23 cellular contexts compared by ENCODE assay signal in genomic region chr2:74174909-74175308, GRCh38. TPM values are rescaled to one million over a fixed set of nuclear protein-coding genes. Genes with fewer than 3 reads are reported as not detected.
DNase-seq lines count a peak whose midpoint lies in the region; ATAC-seq, FAIRE-seq and TF ChIP-seq lines count a peak whose summit lies in the region.
"Had no signal": no experiment of that assay in that cellular context is flagged by ENCODE, and none has a peak within 500 bp of the region (broad histone marks: within the 10 kb centered on the region; RNA-seq: fewer than 3 reads in every experiment).

No MANE protein-coding gene starts in this region.

- H3K9me3 ChIP-seq in mesenchymal stem cell (ENCODE audit: control insufficient read depth, low read length), result no peaks in the 10 kb centered on the region
- H3K9me3 ChIP-seq: testis had no signal

- no peak overlapping the region for H3K4me2 ChIP-seq in mesenchymal stem cell (ENCODE audit: low read length, poor library complexity, severe bottlenecking)
- H3K4me2 ChIP-seq: hepatocyte had no signal

- ATAC-seq in activated CD8-positive, alpha-beta T cell treated with anti-CD3 and anti-CD28 coated beads, Interleukin-2, amount 10 ng/mL, durations not matched to agents 7 days and 5 days, result no peak
- no peak for ATAC-seq in natural killer cell treated with Interleukin-12 subunit alpha and Interleukin-12 subunit beta and Interleukin-15 and Interleukin-18, amount 100 ng/mL, for 72 hours
- ATAC-seq: sciatic nerve had no signal

- H3K9ac ChIP-seq in mesenchymal stem cell (ENCODE audit: low read length), result no peak overlapping the region

- no peak overlapping the region for H2BK120ac ChIP-seq in mesenchymal stem cell (ENCODE audit: low read depth, low read length)

- peaks cover 13 to 22% of the 10 kb centered on the region in 2 experiments for H3K36me3 ChIP-seq in mesenchymal stem cell (ENCODE audit: control insufficient read depth in 1 of 2, insufficient read depth in 2 of 2, low read depth in 1 of 2, low read length in 2 of 2)

- FAIRE-seq in GM12891 (lab: Jason Lieb, UNC), result no peak
- FAIRE-seq: endometrium had no signal

- no peak overlapping the region for H2BK5ac ChIP-seq in mesenchymal stem cell (ENCODE audit: low read depth, low read length, poor library complexity, severe bottlenecking)

- no peak overlapping the region for H3K4me3 ChIP-seq in mesenchymal stem cell (ENCODE audit: insufficient read depth in 1 of 2, low read depth in 1 of 2, low read length in 2 of 2)
- H3K4me3 ChIP-seq: hepatocyte, testis had no signal

- no peak overlapping the region for H3K14ac ChIP-seq in mesenchymal stem cell (ENCODE audit: low read length in 2 of 2)

- DNase-seq in DMS53 (lab: John Stamatoyannopoulos, UW), result peak; percentile 24
- no peak for DNase-seq in DMS53 treated with DMSO at 0.1 percent for 48 hours (lab: John Stamatoyannopoulos, UW; ENCODE audit: unreplicated experiment)
- no peak for DNase-seq in GM12891 (ENCODE audit: insufficient read length, low spot score)
- peak; percentile 20 for DNase-seq in activated CD8-positive, alpha-beta T cell treated with anti-CD3 and anti-CD28 coated beads, Interleukin-2, amount 10 ng/mL, durations not matched to agents 7 days and 5 days
- no peak for DNase-seq in natural killer cell treated with Interleukin-12 subunit alpha and Interleukin-12 subunit beta and Interleukin-15 and Interleukin-18, amount 100 ng/mL, for 72 hours (ENCODE audit: low spot score)
- DNase-seq in mesenchymal stem cell, result no peak
- no peak for DNase-seq in activated CD4-positive, CD25-positive, alpha-beta regulatory T cell treated with anti-CD3 and anti-CD28 coated beads, Interleukin-2, amount 50 U/mL, for 72 hours
- no peak for DNase-seq in GM19240 (ENCODE audit: insufficient read length, low spot score)
- DNase-seq: anterior cingulate cortex; EL; KG1; midbrain; occipital lobe; SHP77; stimulated activated CD4-positive, alpha-beta T cell treated with anti-CD3 and anti-CD28 coated beads, Interleukin-2, amount 100 ng/mL, for 24 hours; T1000; testis had no signal

- H4K91ac ChIP-seq in mesenchymal stem cell (ENCODE audit: low read length), result no peak overlapping the region

- no peak overlapping the region for H2AFZ ChIP-seq in mesenchymal stem cell (ENCODE audit: low read depth, low read length)
- H2AFZ ChIP-seq: hepatocyte had no signal

- POLR2A ChIA-PET in activated CD8-positive, alpha-beta T cell treated with anti-CD3 and anti-CD28 coated beads, Interleukin-2, amount 10 ng/mL, durations not matched to agents 7 days and 5 days (lab: Charles Lee), result interaction anchor here (1.5 kb wide), 1 partner anchor 24 kb away, joined by 3 read pairs; the partner anchor contains the start of gene MTHFD2

- H3K4me1 Mint-ChIP-seq in activated CD8-positive, alpha-beta T cell treated with anti-CD3 and anti-CD28 coated beads, Interleukin-2, amount 10 ng/mL, durations not matched to agents 7 days and 5 days (ENCODE audit: low read depth), result peaks cover 45% of the 10 kb centered on the region
- H3K4me1 Mint-ChIP-seq in natural killer cell treated with Interleukin-12 subunit alpha and Interleukin-12 subunit beta and Interleukin-15 and Interleukin-18, amount 100 ng/mL, for 72 hours (ENCODE audit: low read depth in 2 of 2), result peaks cover 40 to 43% of the 10 kb centered on the region in 2 donors

- H3K4ac ChIP-seq in mesenchymal stem cell (ENCODE audit: low read depth in 1 of 2, low read length in 2 of 2), result no peak overlapping the region

- CTCF ChIA-PET in activated CD8-positive, alpha-beta T cell treated with anti-CD3 and anti-CD28 coated beads, Interleukin-2, amount 10 ng/mL, durations not matched to agents 7 days and 5 days (lab: Charles Lee), result interaction anchor here (0.6 to 1.5 kb wide), 2 partner anchors 24 to 30 kb away, joined by 3 read pairs; partner anchors contain the start of gene MTHFD2

- no peak overlapping the region for H3K18ac ChIP-seq in mesenchymal stem cell (ENCODE audit: low read depth in 1 of 2, low read length in 2 of 2)

- H4K8ac ChIP-seq in mesenchymal stem cell (ENCODE audit: low read length), result no peak overlapping the region

- H3K4me1 ChIP-seq in mesenchymal stem cell (ENCODE audit: control insufficient read depth, insufficient read depth, low read depth, low read length), result peaks cover 5% of the 10 kb centered on the region

- H3K79me1 ChIP-seq in mesenchymal stem cell (replicated peaks; ENCODE audit: low read length, poor library complexity, severe bottlenecking), result peaks cover 3% of the 10 kb centered on the region

- H3K27me3 ChIP-seq in mesenchymal stem cell (ENCODE audit: control insufficient read depth in 1 of 2, insufficient read depth in 1 of 2, low read length in 2 of 2), result no peaks in the 10 kb centered on the region
- H3K27me3 ChIP-seq: BLaER1 treated with 17β-estradiol and CSF1 and Interleukin-3, amounts not matched to agents 10 nM and 100 nM; hepatocyte; testis had no signal

- H2BK15ac ChIP-seq in mesenchymal stem cell (ENCODE audit: low read depth, poor library complexity, severe bottlenecking), result no peak overlapping the region

- H3K9me3 Mint-ChIP-seq in activated CD8-positive, alpha-beta T cell treated with anti-CD3 and anti-CD28 coated beads, Interleukin-2, amount 10 ng/mL, durations not matched to agents 7 days and 5 days (ENCODE audit: insufficient read depth), result no peaks in the 10 kb centered on the region
- H3K9me3 Mint-ChIP-seq in natural killer cell treated with Interleukin-12 subunit alpha and Interleukin-12 subunit beta and Interleukin-15 and Interleukin-18, amount 100 ng/mL, for 72 hours, result no peaks in the 10 kb centered on the region

- H3K27ac ChIP-seq in mesenchymal stem cell (ENCODE audit: low read length, poor library complexity, severe bottlenecking), result no peak overlapping the region
- H3K27ac ChIP-seq: 22Rv1, hepatocyte, HL-60, testis had no signal

- H3K27ac Mint-ChIP-seq in activated CD8-positive, alpha-beta T cell treated with anti-CD3 and anti-CD28 coated beads, Interleukin-2, amount 10 ng/mL, durations not matched to agents 7 days and 5 days, result no peak overlapping the region
- H3K27ac Mint-ChIP-seq in natural killer cell treated with Interleukin-12 subunit alpha and Interleukin-12 subunit beta and Interleukin-15 and Interleukin-18, amount 100 ng/mL, for 72 hours, result peak overlapping the region; percentile 82 to 93

- no peak overlapping the region for H2AK5ac ChIP-seq in mesenchymal stem cell (ENCODE audit: low read length, severe bottlenecking)

- 100% methylated on average over 1 of the region's 1 CpG for WGBS in mesenchymal stem cell

- TF ChIP-seq POLR2A in GM12891 (IDR thresholded peaks at IDR 0.05; ENCODE audit: low read depth, low read length), result no peak

- no peak overlapping the region for H3K4me3 Mint-ChIP-seq in activated CD8-positive, alpha-beta T cell treated with anti-CD3 and anti-CD28 coated beads, Interleukin-2, amount 10 ng/mL, durations not matched to agents 7 days and 5 days
- peak overlapping the region; percentile 85 for H3K4me3 Mint-ChIP-seq in natural killer cell treated with Interleukin-12 subunit alpha and Interleukin-12 subunit beta and Interleukin-15 and Interleukin-18, amount 100 ng/mL, for 72 hours

- no peak overlapping the region for H2BK12ac ChIP-seq in mesenchymal stem cell (ENCODE audit: low read length in 2 of 2)

- H3K23ac ChIP-seq in mesenchymal stem cell (ENCODE audit: low read length in 2 of 2), result no peak overlapping the region

- peaks cover 48% of the 10 kb centered on the region for H3K36me3 Mint-ChIP-seq in activated CD8-positive, alpha-beta T cell treated with anti-CD3 and anti-CD28 coated beads, Interleukin-2, amount 10 ng/mL, durations not matched to agents 7 days and 5 days (ENCODE audit: low read depth)
- peaks cover 23% of the 10 kb centered on the region for H3K36me3 Mint-ChIP-seq in natural killer cell treated with Interleukin-12 subunit alpha and Interleukin-12 subunit beta and Interleukin-15 and Interleukin-18, amount 100 ng/mL, for 72 hours

- no peaks in the 10 kb centered on the region for H3K27me3 Mint-ChIP-seq in activated CD8-positive, alpha-beta T cell treated with anti-CD3 and anti-CD28 coated beads, Interleukin-2, amount 10 ng/mL, durations not matched to agents 7 days and 5 days (ENCODE audit: low read depth)
- H3K27me3 Mint-ChIP-seq in natural killer cell treated with Interleukin-12 subunit alpha and Interleukin-12 subunit beta and Interleukin-15 and Interleukin-18, amount 100 ng/mL, for 72 hours, result no peaks in the 10 kb centered on the region

TF ChIP-seq in GM12891, 5 proteins besides CTCF, POLR2A, EP300 and RAD21:
- peak; percentile 46; the same call in 1 of the 2 replicates for TF ChIP-seq POLR2AphosphoS5 (IDR thresholded peaks at IDR 0.05; ENCODE audit: low read depth, low read length)
- no peak for TF ChIP-seq SPI1 (IDR thresholded peaks at IDR 0.05; ENCODE audit: low read depth, low read length)

RNA-seq across cellular contexts. Expression of gene MOB1A, which starts 3.8 kb away (rescaled TPM):
- polyA plus RNA-seq in GM12891 (2012; ENCODE audit: low read depth, missing spikeins), result 60.5 TPM
- total RNA-seq in activated CD8-positive, alpha-beta T cell treated with anti-CD3 and anti-CD28 coated beads, Interleukin-2, amount 10 ng/mL, durations not matched to agents 7 days and 5 days, result 100 to 1,000 TPM; 191 to 208 TPM
- total RNA-seq in natural killer cell treated with Interleukin-12 subunit alpha and Interleukin-12 subunit beta and Interleukin-15 and Interleukin-18, amount 100 ng/mL, for 72 hours, result 100 to 1,000 TPM; 167 to 228 TPM
- 51.8 TPM for polyA plus RNA-seq in mesenchymal stem cell (2013, experiment 1 of 2)
- 52.4 TPM for polyA plus RNA-seq in mesenchymal stem cell (2013, experiment 2 of 2)

RNA-seq across cellular contexts. Expression of gene MTHFD2, which starts 23.5 kb away (rescaled TPM):
- polyA plus RNA-seq in GM12891 (2012; ENCODE audit: low read depth, missing spikeins), result 118 TPM
- total RNA-seq in activated CD8-positive, alpha-beta T cell treated with anti-CD3 and anti-CD28 coated beads, Interleukin-2, amount 10 ng/mL, durations not matched to agents 7 days and 5 days, result 100 to 1,000 TPM; 162 to 164 TPM
- 100 to 1,000 TPM; 384 to 480 TPM for total RNA-seq in natural killer cell treated with Interleukin-12 subunit alpha and Interleukin-12 subunit beta and Interleukin-15 and Interleukin-18, amount 100 ng/mL, for 72 hours
- polyA plus RNA-seq in mesenchymal stem cell (2013, experiment 1 of 2), result 88.7 TPM
- 89.4 TPM for polyA plus RNA-seq in mesenchymal stem cell (2013, experiment 2 of 2)

RNA-seq across cellular contexts. Expression of gene BOLA3, which starts 27.2 kb away (rescaled TPM):
- 93.4 TPM for polyA plus RNA-seq in GM12891 (2012; ENCODE audit: low read depth, missing spikeins)
- total RNA-seq in activated CD8-positive, alpha-beta T cell treated with anti-CD3 and anti-CD28 coated beads, Interleukin-2, amount 10 ng/mL, durations not matched to agents 7 days and 5 days, result 10 to 100 TPM; 79.7 to 85.4 TPM
- total RNA-seq in natural killer cell treated with Interleukin-12 subunit alpha and Interleukin-12 subunit beta and Interleukin-15 and Interleukin-18, amount 100 ng/mL, for 72 hours, result 10 to 100 TPM; 68.0 to 72.5 TPM
- polyA plus RNA-seq in mesenchymal stem cell (2013, experiment 1 of 2), result 70.7 TPM
- 74.6 TPM for polyA plus RNA-seq in mesenchymal stem cell (2013, experiment 2 of 2)

Comparison
In these comparisons a context has a peak if more than half of its experiments do, and no peak if none do; other contexts are left out.
1. DNase-seq: peak in DMS53 (single experiment) and activated CD8-positive, alpha-beta T cell treated with anti-CD3 and anti-CD28 coated beads, Interleukin-2, amount 10 ng/mL, durations not matched to agents 7 days and 5 days (single experiment); none in DMS53 treated with DMSO at 0.1 percent for 48 hours (single experiment), GM12891 (single experiment), natural killer cell treated with Interleukin-12 subunit alpha and Interleukin-12 subunit beta and Interleukin-15 and Interleukin-18, amount 100 ng/mL, for 72 hours (single experiment), mesenchymal stem cell (single experiment), activated CD4-positive, CD25-positive, alpha-beta regulatory T cell treated with anti-CD3 and anti-CD28 coated beads, Interleukin-2, amount 50 U/mL, for 72 hours (single experiment) and GM19240 (single experiment).